ENCODE assay signal across 8 cellular contexts in the genomic region with DNA sequence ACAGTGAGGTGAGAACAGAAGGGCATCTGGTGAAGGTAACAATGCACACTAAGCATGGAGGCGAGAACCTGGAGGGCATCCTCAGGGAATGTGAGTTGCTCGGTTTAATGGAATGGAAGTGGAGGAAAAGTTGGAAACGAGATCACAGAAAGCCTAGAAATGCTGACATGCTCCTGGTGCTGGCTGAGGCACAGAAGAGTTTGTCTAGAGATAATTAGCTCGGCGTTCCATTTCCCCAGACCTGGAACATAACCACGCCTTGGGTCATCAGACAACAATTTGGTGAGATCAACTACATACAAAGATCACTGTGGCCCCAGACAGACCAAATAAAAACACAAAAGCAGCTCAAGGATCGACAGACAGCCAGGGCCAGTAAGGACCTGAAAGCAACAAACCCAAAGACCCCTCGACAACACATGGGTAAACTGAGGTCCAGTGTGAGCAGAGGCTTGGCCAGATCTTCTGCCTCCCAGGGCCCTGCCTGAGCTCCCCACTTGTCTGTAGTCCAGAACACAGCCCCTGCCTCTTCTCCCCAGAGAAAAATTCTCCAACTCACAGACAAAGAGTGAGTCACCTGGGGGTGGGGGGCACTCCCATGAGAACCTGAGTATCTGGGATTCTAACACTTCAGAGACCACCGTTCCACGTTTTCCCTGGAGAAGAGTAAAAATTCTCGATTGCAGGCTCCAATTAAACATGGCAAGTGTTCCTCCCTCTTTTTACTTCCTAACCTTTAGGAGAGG. TPM values are rescaled to one million over a fixed set of nuclear protein-coding genes. Genes with fewer than 3 reads are reported as not detected.
A peak's percentile ranks its signal among the peaks of the same experiment; 100 is the strongest.
DNase-seq lines count a peak whose midpoint lies in the region; TF ChIP-seq lines count a peak whose summit lies in the region.

No MANE protein-coding gene starts in this region.

- peak overlapping the region; percentile 82 for H3K27ac ChIP-seq in substantia nigra (ENCODE audit: low read depth, low read length, poor library complexity, severe bottlenecking)

- no peak overlapping the region for H3K4me3 ChIP-seq in choroid plexus epithelial cell (ENCODE audit: low read depth, low read length)

- peak overlapping the region in 1 of 7 donors; percentile 36 for H3K27ac Mint-ChIP-seq in CD14-positive monocyte
- H3K27ac Mint-ChIP-seq in activated naive CD8-positive, alpha-beta T cell treated with anti-CD3 and anti-CD28 coated beads for 36 hours: no peak overlapping the region

- intact Hi-C loops in CD14-positive monocyte (cut with micrococcal nuclease): loop anchor here in 1 of 2 donors (10.0 kb wide), 2 partner anchors 48 to 102 kb away; partner anchors contain the start of gene SHB

- peaks cover 14 to 15% of the 10 kb centered on the region in 2 donors for H3K36me3 Mint-ChIP-seq in CD14-positive monocyte
- no peaks in the 10 kb centered on the region for H3K36me3 Mint-ChIP-seq in activated naive CD8-positive, alpha-beta T cell treated with anti-CD3 and anti-CD28 coated beads for 36 hours

- TF ChIP-seq CTCF in choroid plexus epithelial cell (conservative IDR thresholded peaks at IDR 0.05; ENCODE audit: low read depth, low read length) (no peak), CD14-positive monocyte (IDR thresholded peaks at IDR 0.05) (no peak)

- H3K9me3 Mint-ChIP-seq in CD14-positive monocyte: peaks cover 0 to 2% (median 0%) of the 10 kb centered on the region in 7 donors
- H3K9me3 Mint-ChIP-seq in activated naive CD8-positive, alpha-beta T cell treated with anti-CD3 and anti-CD28 coated beads for 36 hours: no peaks in the 10 kb centered on the region

- peaks cover 0 to 7% (median 0%) of the 10 kb centered on the region in 3 donors for H3K27me3 Mint-ChIP-seq in CD14-positive monocyte (ENCODE audit: low read depth in 3 of 3)
- H3K27me3 Mint-ChIP-seq in activated naive CD8-positive, alpha-beta T cell treated with anti-CD3 and anti-CD28 coated beads for 36 hours: no peaks in the 10 kb centered on the region

- peaks cover 16% of the 10 kb centered on the region for H3K4me1 Mint-ChIP-seq in CD14-positive monocyte
- H3K4me1 Mint-ChIP-seq in activated naive CD8-positive, alpha-beta T cell treated with anti-CD3 and anti-CD28 coated beads for 36 hours: no peaks in the 10 kb centered on the region

- no peak overlapping the region for H3K4me3 Mint-ChIP-seq in CD14-positive monocyte
- no peak overlapping the region for H3K4me3 Mint-ChIP-seq in activated naive CD8-positive, alpha-beta T cell treated with anti-CD3 and anti-CD28 coated beads for 36 hours

- DNase-seq in HK-2 (ENCODE audit: unreplicated experiment): peak; percentile 45
- DNase-seq in choroid plexus epithelial cell (ENCODE audit: low read depth): peak; percentile 67
- peak; percentile 87 for DNase-seq in kidney glomerular epithelial cell (lab: John Stamatoyannopoulos, UW)
- no peak for DNase-seq in substantia nigra (lab: John Stamatoyannopoulos, UW)
- DNase-seq in NCI-H446 treated with DMSO at 0.1 percent for 48 hours (lab: John Stamatoyannopoulos, UW): no peak
- no peak for DNase-seq in SKM-1 (lab: John Stamatoyannopoulos, UW; ENCODE audit: unreplicated experiment)
- DNase-seq in CD14-positive monocyte (ENCODE audit: low spot score): no peak
- DNase-seq in activated naive CD8-positive, alpha-beta T cell treated with anti-CD3 and anti-CD28 coated beads for 36 hours: no peak

RNA-seq across cellular contexts. Expression of gene SHB, which starts 52.5 kb away (rescaled TPM):
- polyA plus RNA-seq in CD14-positive monocyte: under 1 TPM; 0.27 to 0.31 TPM
- total RNA-seq in activated naive CD8-positive, alpha-beta T cell treated with anti-CD3 and anti-CD28 coated beads for 36 hours: 1 to 10 TPM; 1.2 to 1.8 TPM

Comparison
In these comparisons a context has a peak if more than half of its experiments do, and no peak if none do; other contexts are left out.
1. DNase-seq: peak in HK-2 (single experiment), choroid plexus epithelial cell (single experiment) and kidney glomerular epithelial cell (single experiment); none in substantia nigra (0 of 49), NCI-H446 treated with DMSO at 0.1 percent for 48 hours (single experiment), SKM-1 (single experiment), CD14-positive monocyte (single experiment) and activated naive CD8-positive, alpha-beta T cell treated with anti-CD3 and anti-CD28 coated beads for 36 hours (single experiment).